1 cellular context compared by ENCODE assay signal in genomic region chr22:24819487-24819886, GRCh38.
TF ChIP-seq lines count a peak whose summit lies in the region.

No MANE protein-coding gene starts in this region.

TF ChIP-seq in HCT116, 20 proteins besides CTCF, POLR2A, EP300 and RAD21 (continued from another document):
- no peak for TF ChIP-seq MAX (IDR thresholded peaks at IDR 0.05)
- no peak for TF ChIP-seq TCF7L2 (IDR thresholded peaks at IDR 0.05; ENCODE audit: borderline replicate concordance, extremely low read depth, insufficient read depth, insufficient read length)
- no peak for TF ChIP-seq POLR2AphosphoS5 (IDR thresholded peaks at IDR 0.05; ENCODE audit: low read depth, low read length)
- TF ChIP-seq ZNF274 (IDR thresholded peaks at IDR 0.05; ENCODE audit: low read depth, low read length) = no peak
- TF ChIP-seq, protein P1, sequence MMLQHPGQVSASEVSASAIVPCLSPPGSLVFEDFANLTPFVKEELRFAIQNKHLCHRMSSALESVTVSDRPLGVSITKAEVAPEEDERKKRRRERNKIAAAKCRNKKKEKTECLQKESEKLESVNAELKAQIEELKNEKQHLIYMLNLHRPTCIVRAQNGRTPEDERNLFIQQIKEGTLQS (IDR thresholded peaks at IDR 0.05) = no peak
- no peak for TF ChIP-seq SP1 (IDR thresholded peaks at IDR 0.05; ENCODE audit: low read depth)
